Comparison of ENCODE assay signal across 2 cellular contexts in the genomic region with DNA sequence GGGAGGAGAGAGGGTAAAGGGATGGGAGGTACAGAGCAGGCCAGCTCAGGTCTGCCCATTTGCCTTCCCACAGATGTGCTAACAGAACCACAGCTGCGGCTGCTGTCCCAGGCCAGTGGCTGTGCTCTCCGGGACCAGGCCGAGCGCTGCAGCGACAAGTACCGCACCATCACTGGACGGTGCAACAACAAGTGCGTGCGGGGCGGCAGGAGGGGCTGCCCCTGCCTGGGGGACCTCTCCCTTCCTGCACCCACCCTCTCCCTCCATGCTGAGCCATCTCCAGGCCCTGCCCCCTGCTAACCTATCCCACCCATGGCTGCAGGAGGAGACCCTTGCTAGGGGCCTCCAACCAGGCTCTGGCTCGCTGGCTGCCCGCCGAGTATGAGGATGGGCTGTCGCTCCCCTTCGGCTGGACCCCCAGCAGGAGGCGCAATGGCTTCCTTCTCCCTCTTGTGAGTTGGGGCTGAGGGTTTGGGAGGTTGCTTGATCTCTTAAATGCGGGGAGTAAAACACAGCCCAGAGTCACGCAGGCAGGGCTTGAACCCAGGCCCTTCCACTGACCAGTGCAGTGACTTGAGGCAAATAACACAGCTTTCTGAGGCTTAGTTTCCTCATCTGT.
A peak's percentile ranks its signal among the peaks of the same experiment; 100 is the strongest.
TF ChIP-seq lines count a peak whose summit lies in the region.

No MANE protein-coding gene starts in this region.

TF ChIP-seq in GM23338, 12 proteins besides CTCF, POLR2A, EP300 and RAD21:
- no peak for TF ChIP-seq EZH2 (IDR thresholded peaks at IDR 0.05; ENCODE audit: low read depth, unreplicated experiment)
- no peak for TF ChIP-seq NANOG (IDR thresholded peaks at IDR 0.05; ENCODE audit: borderline replicate concordance)
- TF ChIP-seq, protein P1, sequence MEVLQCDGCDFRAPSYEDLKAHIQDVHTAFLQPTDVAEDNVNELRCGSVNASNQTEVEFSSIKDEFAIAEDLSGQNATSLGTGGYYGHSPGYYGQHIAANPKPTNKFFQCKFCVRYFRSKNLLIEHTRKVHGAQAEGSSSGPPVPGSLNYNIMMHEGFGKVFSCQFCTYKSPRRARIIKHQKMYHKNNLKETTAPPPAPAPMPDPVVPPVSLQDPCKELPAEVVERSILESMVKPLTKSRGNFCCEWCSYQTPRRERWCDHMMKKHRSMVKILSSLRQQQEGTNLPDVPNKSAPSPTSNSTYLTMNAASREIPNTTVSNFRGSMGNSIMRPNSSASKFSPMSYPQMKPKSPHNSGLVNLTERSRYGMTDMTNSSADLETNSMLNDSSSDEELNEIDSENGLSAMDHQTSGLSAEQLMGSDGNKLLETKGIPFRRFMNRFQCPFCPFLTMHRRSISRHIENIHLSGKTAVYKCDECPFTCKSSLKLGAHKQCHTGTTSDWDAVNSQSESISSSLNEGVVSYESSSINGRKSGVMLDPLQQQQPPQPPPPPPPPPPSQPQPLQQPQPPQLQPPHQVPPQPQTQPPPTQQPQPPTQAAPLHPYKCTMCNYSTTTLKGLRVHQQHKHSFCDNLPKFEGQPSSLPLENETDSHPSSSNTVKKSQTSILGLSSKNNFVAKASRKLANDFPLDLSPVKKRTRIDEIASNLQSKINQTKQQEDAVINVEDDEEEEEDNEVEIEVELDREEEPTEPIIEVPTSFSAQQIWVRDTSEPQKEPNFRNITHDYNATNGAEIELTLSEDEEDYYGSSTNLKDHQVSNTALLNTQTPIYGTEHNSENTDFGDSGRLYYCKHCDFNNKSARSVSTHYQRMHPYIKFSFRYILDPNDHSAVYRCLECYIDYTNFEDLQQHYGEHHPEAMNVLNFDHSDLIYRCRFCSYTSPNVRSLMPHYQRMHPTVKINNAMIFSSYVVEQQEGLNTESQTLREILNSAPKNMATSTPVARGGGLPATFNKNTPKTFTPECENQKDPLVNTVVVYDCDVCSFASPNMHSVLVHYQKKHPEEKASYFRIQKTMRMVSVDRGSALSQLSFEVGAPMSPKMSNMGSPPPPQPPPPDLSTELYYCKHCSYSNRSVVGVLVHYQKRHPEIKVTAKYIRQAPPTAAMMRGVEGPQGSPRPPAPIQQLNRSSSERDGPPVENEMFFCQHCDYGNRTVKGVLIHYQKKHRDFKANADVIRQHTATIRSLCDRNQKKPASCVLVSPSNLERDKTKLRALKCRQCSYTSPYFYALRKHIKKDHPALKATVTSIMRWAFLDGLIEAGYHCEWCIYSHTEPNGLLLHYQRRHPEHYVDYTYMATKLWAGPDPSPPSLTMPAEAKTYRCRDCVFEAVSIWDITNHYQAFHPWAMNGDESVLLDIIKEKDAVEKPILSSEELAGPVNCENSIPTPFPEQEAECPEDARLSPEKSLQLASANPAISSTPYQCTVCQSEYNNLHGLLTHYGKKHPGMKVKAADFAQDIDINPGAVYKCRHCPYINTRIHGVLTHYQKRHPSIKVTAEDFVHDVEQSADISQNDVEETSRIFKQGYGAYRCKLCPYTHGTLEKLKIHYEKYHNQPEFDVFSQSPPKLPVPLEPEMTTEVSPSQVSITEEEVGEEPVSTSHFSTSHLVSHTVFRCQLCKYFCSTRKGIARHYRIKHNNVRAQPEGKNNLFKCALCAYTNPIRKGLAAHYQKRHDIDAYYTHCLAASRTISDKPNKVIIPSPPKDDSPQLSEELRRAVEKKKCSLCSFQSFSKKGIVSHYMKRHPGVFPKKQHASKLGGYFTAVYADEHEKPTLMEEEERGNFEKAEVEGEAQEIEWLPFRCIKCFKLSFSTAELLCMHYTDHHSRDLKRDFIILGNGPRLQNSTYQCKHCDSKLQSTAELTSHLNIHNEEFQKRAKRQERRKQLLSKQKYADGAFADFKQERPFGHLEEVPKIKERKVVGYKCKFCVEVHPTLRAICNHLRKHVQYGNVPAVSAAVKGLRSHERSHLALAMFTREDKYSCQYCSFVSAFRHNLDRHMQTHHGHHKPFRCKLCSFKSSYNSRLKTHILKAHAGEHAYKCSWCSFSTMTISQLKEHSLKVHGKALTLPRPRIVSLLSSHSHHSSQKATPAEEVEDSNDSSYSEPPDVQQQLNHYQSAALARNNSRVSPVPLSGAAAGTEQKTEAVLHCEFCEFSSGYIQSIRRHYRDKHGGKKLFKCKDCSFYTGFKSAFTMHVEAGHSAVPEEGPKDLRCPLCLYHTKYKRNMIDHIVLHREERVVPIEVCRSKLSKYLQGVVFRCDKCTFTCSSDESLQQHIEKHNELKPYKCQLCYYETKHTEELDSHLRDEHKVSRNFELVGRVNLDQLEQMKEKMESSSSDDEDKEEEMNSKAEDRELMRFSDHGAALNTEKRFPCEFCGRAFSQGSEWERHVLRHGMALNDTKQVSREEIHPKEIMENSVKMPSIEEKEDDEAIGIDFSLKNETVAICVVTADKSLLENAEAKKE (CRISPR knock-in tag; IDR thresholded peaks at IDR 0.05), result no peak
- TF ChIP-seq STAT1 (IDR thresholded peaks at IDR 0.05; ENCODE audit: unreplicated experiment), result no peak
- TF ChIP-seq, protein P2, sequence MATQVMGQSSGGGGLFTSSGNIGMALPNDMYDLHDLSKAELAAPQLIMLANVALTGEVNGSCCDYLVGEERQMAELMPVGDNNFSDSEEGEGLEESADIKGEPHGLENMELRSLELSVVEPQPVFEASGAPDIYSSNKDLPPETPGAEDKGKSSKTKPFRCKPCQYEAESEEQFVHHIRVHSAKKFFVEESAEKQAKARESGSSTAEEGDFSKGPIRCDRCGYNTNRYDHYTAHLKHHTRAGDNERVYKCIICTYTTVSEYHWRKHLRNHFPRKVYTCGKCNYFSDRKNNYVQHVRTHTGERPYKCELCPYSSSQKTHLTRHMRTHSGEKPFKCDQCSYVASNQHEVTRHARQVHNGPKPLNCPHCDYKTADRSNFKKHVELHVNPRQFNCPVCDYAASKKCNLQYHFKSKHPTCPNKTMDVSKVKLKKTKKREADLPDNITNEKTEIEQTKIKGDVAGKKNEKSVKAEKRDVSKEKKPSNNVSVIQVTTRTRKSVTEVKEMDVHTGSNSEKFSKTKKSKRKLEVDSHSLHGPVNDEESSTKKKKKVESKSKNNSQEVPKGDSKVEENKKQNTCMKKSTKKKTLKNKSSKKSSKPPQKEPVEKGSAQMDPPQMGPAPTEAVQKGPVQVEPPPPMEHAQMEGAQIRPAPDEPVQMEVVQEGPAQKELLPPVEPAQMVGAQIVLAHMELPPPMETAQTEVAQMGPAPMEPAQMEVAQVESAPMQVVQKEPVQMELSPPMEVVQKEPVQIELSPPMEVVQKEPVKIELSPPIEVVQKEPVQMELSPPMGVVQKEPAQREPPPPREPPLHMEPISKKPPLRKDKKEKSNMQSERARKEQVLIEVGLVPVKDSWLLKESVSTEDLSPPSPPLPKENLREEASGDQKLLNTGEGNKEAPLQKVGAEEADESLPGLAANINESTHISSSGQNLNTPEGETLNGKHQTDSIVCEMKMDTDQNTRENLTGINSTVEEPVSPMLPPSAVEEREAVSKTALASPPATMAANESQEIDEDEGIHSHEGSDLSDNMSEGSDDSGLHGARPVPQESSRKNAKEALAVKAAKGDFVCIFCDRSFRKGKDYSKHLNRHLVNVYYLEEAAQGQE (IDR thresholded peaks at IDR 0.05; ENCODE audit: unreplicated experiment), result no peak
- TF ChIP-seq ZNF114 (CRISPR knock-in tag; IDR thresholded peaks at IDR 0.05), result no peak
- no peak for TF ChIP-seq EZH2phosphoT487 (IDR thresholded peaks at IDR 0.05; ENCODE audit: unreplicated experiment)
- no peak for TF ChIP-seq CREB1 (CRISPR knock-in tag; IDR thresholded peaks at IDR 0.05; ENCODE audit: low read depth)

TF ChIP-seq in H1, 55 proteins besides CTCF, POLR2A, EP300 and RAD21:
- no peak for TF ChIP-seq SP2 (IDR thresholded peaks at IDR 0.05; ENCODE audit: low read length)
- TF ChIP-seq KDM1A (IDR thresholded peaks at IDR 0.05; ENCODE audit: borderline replicate concordance, low read length), result 0 out of 2 replicates have a peak, but pooled peaks have one; percentile 33
TF ChIP-seq in H1: peak in this region for 1.
